In the genomic region with DNA sequence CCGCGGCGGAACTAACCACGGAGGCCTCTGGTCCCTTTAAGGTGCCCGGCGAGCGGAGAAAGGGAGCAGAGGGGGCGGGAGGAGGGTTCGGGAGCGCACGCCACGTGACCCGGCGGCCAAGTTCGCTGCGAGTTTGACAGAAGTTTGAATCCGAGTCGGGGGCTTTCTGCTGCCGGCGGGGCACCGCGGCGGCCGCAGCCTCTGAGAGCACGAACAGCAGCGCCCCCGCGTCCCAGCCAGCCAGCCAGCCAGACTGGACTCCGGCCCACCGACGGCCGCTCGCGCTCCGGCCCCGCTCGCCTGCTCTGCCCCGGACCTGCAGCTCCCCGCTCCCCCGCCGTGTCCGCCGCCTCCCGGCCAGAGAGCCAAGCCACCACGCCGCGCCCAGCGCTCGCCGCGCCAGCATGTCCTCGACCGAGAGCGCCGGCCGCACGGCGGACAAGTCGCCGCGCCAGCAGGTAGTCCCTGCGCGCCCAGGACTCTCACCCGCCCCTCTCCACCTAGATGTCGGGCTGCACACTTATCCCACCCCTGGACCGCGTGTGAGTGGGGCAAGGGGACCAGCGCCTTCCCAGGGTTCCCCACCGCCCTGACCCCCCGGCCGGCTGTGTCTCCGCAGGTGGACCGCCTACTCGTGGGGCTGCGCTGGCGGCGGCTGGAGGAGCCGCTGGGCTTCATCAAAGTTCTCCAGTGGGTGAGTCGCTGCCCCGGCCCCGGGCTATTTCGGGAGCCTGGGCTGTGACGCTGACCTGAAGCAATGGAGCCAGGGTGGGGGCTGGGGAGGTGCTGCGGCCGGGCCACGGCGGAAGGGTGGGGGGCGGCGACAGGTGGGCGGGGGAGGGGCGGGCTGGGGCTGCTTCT, we compare ENCODE assay signal across 1 cellular context.
A peak's percentile ranks its signal among the peaks of the same experiment; 100 is the strongest.
TF ChIP-seq lines count a peak whose summit lies in the region.

A gene (plus strand): TSS at position 107 of the 861 bp plus-strand sequence. CDS start 298 bp downstream, at position 405.

TF ChIP-seq in WTC11, 78 proteins besides CTCF, POLR2A, EP300 and RAD21 (continued from another document):
- no peak for TF ChIP-seq EMX1 (CRISPR knock-in tag; IDR thresholded peaks at IDR 0.05)
- TF ChIP-seq MYBL2 (CRISPR knock-in tag; IDR thresholded peaks at IDR 0.05): peak; percentile 49; the same call in 1 of the 2 replicates
- TF ChIP-seq ELF4 (CRISPR knock-in tag; IDR thresholded peaks at IDR 0.05; ENCODE audit: low read depth): no peak
- TF ChIP-seq, protein P1, sequence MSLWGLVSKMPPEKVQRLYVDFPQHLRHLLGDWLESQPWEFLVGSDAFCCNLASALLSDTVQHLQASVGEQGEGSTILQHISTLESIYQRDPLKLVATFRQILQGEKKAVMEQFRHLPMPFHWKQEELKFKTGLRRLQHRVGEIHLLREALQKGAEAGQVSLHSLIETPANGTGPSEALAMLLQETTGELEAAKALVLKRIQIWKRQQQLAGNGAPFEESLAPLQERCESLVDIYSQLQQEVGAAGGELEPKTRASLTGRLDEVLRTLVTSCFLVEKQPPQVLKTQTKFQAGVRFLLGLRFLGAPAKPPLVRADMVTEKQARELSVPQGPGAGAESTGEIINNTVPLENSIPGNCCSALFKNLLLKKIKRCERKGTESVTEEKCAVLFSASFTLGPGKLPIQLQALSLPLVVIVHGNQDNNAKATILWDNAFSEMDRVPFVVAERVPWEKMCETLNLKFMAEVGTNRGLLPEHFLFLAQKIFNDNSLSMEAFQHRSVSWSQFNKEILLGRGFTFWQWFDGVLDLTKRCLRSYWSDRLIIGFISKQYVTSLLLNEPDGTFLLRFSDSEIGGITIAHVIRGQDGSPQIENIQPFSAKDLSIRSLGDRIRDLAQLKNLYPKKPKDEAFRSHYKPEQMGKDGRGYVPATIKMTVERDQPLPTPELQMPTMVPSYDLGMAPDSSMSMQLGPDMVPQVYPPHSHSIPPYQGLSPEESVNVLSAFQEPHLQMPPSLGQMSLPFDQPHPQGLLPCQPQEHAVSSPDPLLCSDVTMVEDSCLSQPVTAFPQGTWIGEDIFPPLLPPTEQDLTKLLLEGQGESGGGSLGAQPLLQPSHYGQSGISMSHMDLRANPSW (CRISPR knock-in tag; conservative IDR thresholded peaks at IDR 0.05; ENCODE audit: low read depth): no peak
- no peak for TF ChIP-seq TCF7 (CRISPR knock-in tag; IDR thresholded peaks at IDR 0.05; ENCODE audit: low read depth)
- no peak for TF ChIP-seq RORB (CRISPR knock-in tag; IDR thresholded peaks at IDR 0.05)
- no peak for TF ChIP-seq ZNF232 (CRISPR knock-in tag; IDR thresholded peaks at IDR 0.05)
- no peak for TF ChIP-seq ETV6 (CRISPR knock-in tag; IDR thresholded peaks at IDR 0.05)
- no peak for TF ChIP-seq FOXK1 (CRISPR knock-in tag; IDR thresholded peaks at IDR 0.05)
- TF ChIP-seq SOX15 (CRISPR knock-in tag; IDR thresholded peaks at IDR 0.05): no peak
- TF ChIP-seq, protein P2, sequence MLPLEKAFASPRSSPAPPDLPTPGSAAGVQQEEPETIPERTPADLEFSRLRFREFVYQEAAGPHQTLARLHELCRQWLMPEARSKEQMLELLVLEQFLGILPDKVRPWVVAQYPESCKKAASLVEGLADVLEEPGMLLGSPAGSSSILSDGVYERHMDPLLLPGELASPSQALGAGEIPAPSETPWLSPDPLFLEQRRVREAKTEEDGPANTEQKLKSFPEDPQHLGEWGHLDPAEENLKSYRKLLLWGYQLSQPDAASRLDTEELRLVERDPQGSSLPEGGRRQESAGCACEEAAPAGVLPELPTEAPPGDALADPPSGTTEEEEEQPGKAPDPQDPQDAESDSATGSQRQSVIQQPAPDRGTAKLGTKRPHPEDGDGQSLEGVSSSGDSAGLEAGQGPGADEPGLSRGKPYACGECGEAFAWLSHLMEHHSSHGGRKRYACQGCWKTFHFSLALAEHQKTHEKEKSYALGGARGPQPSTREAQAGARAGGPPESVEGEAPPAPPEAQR (CRISPR knock-in tag; IDR thresholded peaks at IDR 0.05): no peak
- TF ChIP-seq MXD4 (CRISPR knock-in tag; IDR thresholded peaks at IDR 0.05; ENCODE audit: borderline replicate concordance): no peak
- TF ChIP-seq, protein P3, sequence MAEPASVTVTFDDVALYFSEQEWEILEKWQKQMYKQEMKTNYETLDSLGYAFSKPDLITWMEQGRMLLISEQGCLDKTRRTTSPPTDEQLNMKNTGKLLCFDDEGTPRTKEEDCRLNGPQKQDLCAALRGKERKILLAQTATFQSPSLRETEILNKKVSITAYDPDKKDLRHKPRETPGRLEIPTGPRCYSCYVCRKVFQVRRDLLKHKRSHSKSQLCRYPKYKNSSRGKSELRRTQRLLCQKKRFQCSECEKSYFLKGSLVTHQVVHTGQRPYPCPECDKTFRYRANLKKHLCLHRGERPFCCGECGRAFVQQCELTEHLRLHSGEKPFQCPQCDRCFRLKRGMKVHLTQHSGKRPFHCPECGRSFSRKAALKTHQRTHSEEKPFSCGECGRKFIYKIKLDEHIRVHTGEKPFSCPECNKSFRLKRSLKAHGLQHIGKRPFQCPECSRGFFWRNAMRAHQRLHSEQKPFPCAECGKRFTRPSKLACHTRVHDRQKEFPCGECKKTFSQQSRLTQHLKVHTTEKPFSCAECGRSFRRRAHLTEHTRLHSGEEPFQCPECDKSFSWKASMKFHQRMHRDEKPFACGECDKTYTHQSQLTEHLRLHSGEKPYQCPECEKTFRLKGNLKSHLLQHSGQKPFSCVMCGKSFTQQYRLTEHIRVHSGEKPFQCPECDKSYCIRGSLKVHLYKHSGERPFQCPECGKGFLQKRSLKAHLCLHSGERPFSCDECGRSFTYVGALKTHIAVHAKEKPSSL (CRISPR knock-in tag; conservative IDR thresholded peaks at IDR 0.05): no peak
- TF ChIP-seq, protein P4, sequence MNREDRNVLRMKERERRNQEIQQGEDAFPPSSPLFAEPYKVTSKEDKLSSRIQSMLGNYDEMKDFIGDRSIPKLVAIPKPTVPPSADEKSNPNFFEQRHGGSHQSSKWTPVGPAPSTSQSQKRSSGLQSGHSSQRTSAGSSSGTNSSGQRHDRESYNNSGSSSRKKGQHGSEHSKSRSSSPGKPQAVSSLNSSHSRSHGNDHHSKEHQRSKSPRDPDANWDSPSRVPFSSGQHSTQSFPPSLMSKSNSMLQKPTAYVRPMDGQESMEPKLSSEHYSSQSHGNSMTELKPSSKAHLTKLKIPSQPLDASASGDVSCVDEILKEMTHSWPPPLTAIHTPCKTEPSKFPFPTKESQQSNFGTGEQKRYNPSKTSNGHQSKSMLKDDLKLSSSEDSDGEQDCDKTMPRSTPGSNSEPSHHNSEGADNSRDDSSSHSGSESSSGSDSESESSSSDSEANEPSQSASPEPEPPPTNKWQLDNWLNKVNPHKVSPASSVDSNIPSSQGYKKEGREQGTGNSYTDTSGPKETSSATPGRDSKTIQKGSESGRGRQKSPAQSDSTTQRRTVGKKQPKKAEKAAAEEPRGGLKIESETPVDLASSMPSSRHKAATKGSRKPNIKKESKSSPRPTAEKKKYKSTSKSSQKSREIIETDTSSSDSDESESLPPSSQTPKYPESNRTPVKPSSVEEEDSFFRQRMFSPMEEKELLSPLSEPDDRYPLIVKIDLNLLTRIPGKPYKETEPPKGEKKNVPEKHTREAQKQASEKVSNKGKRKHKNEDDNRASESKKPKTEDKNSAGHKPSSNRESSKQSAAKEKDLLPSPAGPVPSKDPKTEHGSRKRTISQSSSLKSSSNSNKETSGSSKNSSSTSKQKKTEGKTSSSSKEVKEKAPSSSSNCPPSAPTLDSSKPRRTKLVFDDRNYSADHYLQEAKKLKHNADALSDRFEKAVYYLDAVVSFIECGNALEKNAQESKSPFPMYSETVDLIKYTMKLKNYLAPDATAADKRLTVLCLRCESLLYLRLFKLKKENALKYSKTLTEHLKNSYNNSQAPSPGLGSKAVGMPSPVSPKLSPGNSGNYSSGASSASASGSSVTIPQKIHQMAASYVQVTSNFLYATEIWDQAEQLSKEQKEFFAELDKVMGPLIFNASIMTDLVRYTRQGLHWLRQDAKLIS (CRISPR knock-in tag; IDR thresholded peaks at IDR 0.05; ENCODE audit: borderline replicate concordance): no peak
- TF ChIP-seq, protein P5, sequence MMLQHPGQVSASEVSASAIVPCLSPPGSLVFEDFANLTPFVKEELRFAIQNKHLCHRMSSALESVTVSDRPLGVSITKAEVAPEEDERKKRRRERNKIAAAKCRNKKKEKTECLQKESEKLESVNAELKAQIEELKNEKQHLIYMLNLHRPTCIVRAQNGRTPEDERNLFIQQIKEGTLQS (CRISPR knock-in tag; conservative IDR thresholded peaks at IDR 0.05): no peak
- TF ChIP-seq JUN (CRISPR knock-in tag; IDR thresholded peaks at IDR 0.05): no peak
- no peak for TF ChIP-seq NR3C1 (CRISPR knock-in tag; conservative IDR thresholded peaks at IDR 0.05; ENCODE audit: low read depth)
- 0 out of 2 replicates have a peak, but pooled peaks have one; percentile 38 for TF ChIP-seq CBFB (CRISPR knock-in tag; IDR thresholded peaks at IDR 0.05; ENCODE audit: low read depth)
- TF ChIP-seq TP53 (CRISPR knock-in tag; IDR thresholded peaks at IDR 0.05): no peak
- TF ChIP-seq PRRX2 (CRISPR knock-in tag; IDR thresholded peaks at IDR 0.05): no peak
- no peak for TF ChIP-seq ZNF317 (CRISPR knock-in tag; IDR thresholded peaks at IDR 0.05; ENCODE audit: borderline replicate concordance, low read depth)
- TF ChIP-seq, protein P6, sequence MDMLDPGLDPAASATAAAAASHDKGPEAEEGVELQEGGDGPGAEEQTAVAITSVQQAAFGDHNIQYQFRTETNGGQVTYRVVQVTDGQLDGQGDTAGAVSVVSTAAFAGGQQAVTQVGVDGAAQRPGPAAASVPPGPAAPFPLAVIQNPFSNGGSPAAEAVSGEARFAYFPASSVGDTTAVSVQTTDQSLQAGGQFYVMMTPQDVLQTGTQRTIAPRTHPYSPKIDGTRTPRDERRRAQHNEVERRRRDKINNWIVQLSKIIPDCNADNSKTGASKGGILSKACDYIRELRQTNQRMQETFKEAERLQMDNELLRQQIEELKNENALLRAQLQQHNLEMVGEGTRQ (CRISPR knock-in tag; IDR thresholded peaks at IDR 0.05): peak; percentile 94
- TF ChIP-seq, protein P7, sequence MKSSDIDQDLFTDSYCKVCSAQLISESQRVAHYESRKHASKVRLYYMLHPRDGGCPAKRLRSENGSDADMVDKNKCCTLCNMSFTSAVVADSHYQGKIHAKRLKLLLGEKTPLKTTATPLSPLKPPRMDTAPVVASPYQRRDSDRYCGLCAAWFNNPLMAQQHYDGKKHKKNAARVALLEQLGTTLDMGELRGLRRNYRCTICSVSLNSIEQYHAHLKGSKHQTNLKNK (CRISPR knock-in tag; IDR thresholded peaks at IDR 0.05): no peak
- TF ChIP-seq, protein P8, sequence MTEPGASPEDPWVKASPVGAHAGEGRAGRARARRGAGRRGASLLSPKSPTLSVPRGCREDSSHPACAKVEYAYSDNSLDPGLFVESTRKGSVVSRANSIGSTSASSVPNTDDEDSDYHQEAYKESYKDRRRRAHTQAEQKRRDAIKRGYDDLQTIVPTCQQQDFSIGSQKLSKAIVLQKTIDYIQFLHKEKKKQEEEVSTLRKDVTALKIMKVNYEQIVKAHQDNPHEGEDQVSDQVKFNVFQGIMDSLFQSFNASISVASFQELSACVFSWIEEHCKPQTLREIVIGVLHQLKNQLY (CRISPR knock-in tag; IDR thresholded peaks at IDR 0.05): no peak
- TF ChIP-seq, protein P9, sequence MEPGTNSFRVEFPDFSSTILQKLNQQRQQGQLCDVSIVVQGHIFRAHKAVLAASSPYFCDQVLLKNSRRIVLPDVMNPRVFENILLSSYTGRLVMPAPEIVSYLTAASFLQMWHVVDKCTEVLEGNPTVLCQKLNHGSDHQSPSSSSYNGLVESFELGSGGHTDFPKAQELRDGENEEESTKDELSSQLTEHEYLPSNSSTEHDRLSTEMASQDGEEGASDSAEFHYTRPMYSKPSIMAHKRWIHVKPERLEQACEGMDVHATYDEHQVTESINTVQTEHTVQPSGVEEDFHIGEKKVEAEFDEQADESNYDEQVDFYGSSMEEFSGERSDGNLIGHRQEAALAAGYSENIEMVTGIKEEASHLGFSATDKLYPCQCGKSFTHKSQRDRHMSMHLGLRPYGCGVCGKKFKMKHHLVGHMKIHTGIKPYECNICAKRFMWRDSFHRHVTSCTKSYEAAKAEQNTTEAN (CRISPR knock-in tag; IDR thresholded peaks at IDR 0.05): no peak
- TF ChIP-seq, protein P10, sequence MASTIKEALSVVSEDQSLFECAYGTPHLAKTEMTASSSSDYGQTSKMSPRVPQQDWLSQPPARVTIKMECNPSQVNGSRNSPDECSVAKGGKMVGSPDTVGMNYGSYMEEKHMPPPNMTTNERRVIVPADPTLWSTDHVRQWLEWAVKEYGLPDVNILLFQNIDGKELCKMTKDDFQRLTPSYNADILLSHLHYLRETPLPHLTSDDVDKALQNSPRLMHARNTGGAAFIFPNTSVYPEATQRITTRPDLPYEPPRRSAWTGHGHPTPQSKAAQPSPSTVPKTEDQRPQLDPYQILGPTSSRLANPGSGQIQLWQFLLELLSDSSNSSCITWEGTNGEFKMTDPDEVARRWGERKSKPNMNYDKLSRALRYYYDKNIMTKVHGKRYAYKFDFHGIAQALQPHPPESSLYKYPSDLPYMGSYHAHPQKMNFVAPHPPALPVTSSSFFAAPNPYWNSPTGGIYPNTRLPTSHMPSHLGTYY (CRISPR knock-in tag; IDR thresholded peaks at IDR 0.05): no peak
- TF ChIP-seq KAT7 (CRISPR knock-in tag; IDR thresholded peaks at IDR 0.05; ENCODE audit: borderline replicate concordance): no peak; the same call in 1 of the 2 replicates
- TF ChIP-seq NR1H2 (CRISPR knock-in tag; IDR thresholded peaks at IDR 0.05): no peak
- no peak for TF ChIP-seq NFATC4 (CRISPR knock-in tag; IDR thresholded peaks at IDR 0.05)
- TF ChIP-seq GRHL2 (CRISPR knock-in tag; IDR thresholded peaks at IDR 0.05; ENCODE audit: insufficient replicate concordance, severe bottlenecking): no peak
- no peak for TF ChIP-seq IRF2 (CRISPR knock-in tag; IDR thresholded peaks at IDR 0.05; ENCODE audit: borderline replicate concordance, low read depth)
- TF ChIP-seq, protein P11, sequence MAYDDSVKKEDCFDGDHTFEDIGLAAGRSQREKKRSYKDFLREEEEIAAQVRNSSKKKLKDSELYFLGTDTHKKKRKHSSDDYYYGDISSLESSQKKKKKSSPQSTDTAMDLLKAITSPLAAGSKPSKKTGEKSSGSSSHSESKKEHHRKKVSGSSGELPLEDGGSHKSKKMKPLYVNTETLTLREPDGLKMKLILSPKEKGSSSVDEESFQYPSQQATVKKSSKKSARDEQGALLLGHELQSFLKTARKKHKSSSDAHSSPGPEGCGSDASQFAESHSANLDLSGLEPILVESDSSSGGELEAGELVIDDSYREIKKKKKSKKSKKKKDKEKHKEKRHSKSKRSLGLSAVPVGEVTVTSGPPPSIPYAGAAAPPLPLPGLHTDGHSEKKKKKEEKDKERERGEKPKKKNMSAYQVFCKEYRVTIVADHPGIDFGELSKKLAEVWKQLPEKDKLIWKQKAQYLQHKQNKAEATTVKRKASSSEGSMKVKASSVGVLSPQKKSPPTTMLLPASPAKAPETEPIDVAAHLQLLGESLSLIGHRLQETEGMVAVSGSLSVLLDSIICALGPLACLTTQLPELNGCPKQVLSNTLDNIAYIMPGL (CRISPR knock-in tag; IDR thresholded peaks at IDR 0.05): peak; percentile 28; the same call in 1 of the 2 replicates
- TF ChIP-seq FOXJ3 (CRISPR knock-in tag; IDR thresholded peaks at IDR 0.05; ENCODE audit: borderline replicate concordance): no peak
- TF ChIP-seq, protein P12, sequence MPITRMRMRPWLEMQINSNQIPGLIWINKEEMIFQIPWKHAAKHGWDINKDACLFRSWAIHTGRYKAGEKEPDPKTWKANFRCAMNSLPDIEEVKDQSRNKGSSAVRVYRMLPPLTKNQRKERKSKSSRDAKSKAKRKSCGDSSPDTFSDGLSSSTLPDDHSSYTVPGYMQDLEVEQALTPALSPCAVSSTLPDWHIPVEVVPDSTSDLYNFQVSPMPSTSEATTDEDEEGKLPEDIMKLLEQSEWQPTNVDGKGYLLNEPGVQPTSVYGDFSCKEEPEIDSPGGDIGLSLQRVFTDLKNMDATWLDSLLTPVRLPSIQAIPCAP (CRISPR knock-in tag; IDR thresholded peaks at IDR 0.05): no peak
- TF ChIP-seq NR2C2 (CRISPR knock-in tag; IDR thresholded peaks at IDR 0.05): no peak
